In the genomic region with DNA sequence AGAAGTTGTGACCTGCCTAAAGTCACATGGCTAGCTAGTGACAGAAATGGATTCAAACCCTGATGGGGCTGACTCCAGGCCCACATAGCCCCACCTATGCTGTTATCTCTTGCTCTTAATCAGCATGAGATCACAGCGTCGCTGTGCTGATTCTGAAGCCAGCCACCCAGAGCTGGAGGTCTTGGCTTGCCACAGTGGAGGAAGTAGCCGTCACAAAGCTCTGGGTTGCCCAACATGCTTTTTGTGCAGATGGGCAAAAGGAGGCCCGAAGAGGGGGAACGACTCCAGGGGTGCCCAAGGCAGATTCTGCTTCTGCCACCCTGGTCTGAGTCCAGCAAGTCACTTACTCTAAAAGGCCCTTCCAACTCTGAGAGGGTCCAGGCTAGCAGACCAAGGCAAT, we compare ENCODE assay signal across 17 cellular contexts. TPM values are rescaled to one million over a fixed set of nuclear protein-coding genes. Genes with fewer than 3 reads are reported as not detected.
DNase-seq lines count a peak whose midpoint lies in the region; ATAC-seq lines count a peak whose summit lies in the region.
"Had no signal": no experiment of that assay in that cellular context is flagged by ENCODE, and none has a peak within 500 bp of the region (broad histone marks: within the 10 kb centered on the region; RNA-seq: fewer than 3 reads in every experiment).

No MANE protein-coding gene starts in this region.

- ATAC-seq in sciatic nerve, result peak; percentile 50
- ATAC-seq: CD8-positive, alpha-beta T cell; Panc1 had no signal

- intact Hi-C loops in cardiac septum (cut with DNase I), result no loop called here
- intact Hi-C loops in sciatic nerve (cut with DNase I), result no loop called here

- in situ Hi-C loops in KBM-7 (cut with MboI; ENCODE audit: low pct_unique_long_range_greater_than_20kb, low sequenced_read_pairs), result no loop called here

- DNase-seq in KBM-7 (peak; percentile 42), SK-N-DZ (ENCODE audit: low spot score) (peak; percentile 17), cardiac septum (ENCODE audit: low spot score) (peak; percentile 83), sciatic nerve (ENCODE audit: low spot score) (no peak), NCI-H2029 treated with DMSO at 0.1 percent for 48 hours (lab: John Stamatoyannopoulos, UW) (no peak), COR-L47 (lab: John Stamatoyannopoulos, UW) (no peak), NCI-H524 (lab: John Stamatoyannopoulos, UW) (no peak), HuH-7.5 (ENCODE audit: low spot score) (no peak)
- DNase-seq: activated CD4-positive, alpha-beta T cell treated with anti-CD3 and anti-CD28 coated beads for 4 hours; activated CD8-positive, alpha-beta memory T cell treated with anti-CD3 and anti-CD28 coated beads, Interleukin-2, amount 50 U/mL, for 4 hours; activated effector memory CD4-positive, alpha-beta T cell treated with anti-CD3 and anti-CD28 coated beads, Interleukin-2, amount 50 U/mL, for 16 hours; CD8-positive, alpha-beta T cell; dermis blood vessel endothelial cell; foreskin melanocyte; NCI-H82; stimulated activated CD4-positive, alpha-beta T cell treated with anti-CD3 and anti-CD28 coated beads, Interleukin-12 subunit alpha, Interleukin-12 subunit beta, amount 100 ng/mL, for 4 hours had no signal

RNA-seq across cellular contexts. Expression of a gene that starts 14.7 kb away (rescaled TPM):
- polyA plus RNA-seq in SK-N-DZ (2014; cell fraction: cytosol; rRNA removed), result 6.4 and 9.9 TPM in 2 replicates
- 13.5 and 19.3 TPM in 2 replicates for polyA plus RNA-seq in SK-N-DZ (2014; cell fraction: nucleus; rRNA removed)
- total RNA-seq in cardiac septum, result 1.00 TPM
- total RNA-seq in sciatic nerve, result 12.3 TPM
- total RNA-seq: dermis blood vessel endothelial cell had no signal

RNA-seq across cellular contexts. Expression of a gene that starts 38.5 kb away (rescaled TPM):
- polyA plus RNA-seq in SK-N-DZ (2014; cell fraction: cytosol; rRNA removed), result 4.7 and 6.8 TPM in 2 replicates
- 3.6 and 6.5 TPM in 2 replicates for polyA plus RNA-seq in SK-N-DZ (2014; cell fraction: nucleus; rRNA removed)
- total RNA-seq in cardiac septum, result 0.35 TPM
- total RNA-seq in sciatic nerve, result 2.5 TPM

RNA-seq across cellular contexts. Expression of a gene that starts 56.9 kb away (rescaled TPM):
- polyA plus RNA-seq in SK-N-DZ (2014; cell fraction: cytosol; rRNA removed), result 29.1 and 30.9 TPM in 2 replicates
- 49.7 and 54.8 TPM in 2 replicates for polyA plus RNA-seq in SK-N-DZ (2014; cell fraction: nucleus; rRNA removed)
- total RNA-seq in cardiac septum (16.6 TPM), sciatic nerve (21.6 TPM)

Comparison
In these comparisons a context has a peak if more than half of its experiments do, and no peak if none do; other contexts are left out.
1. DNase-seq: peak in KBM-7 (single experiment), SK-N-DZ (single experiment) and cardiac septum (single experiment); none in sciatic nerve (single experiment), NCI-H2029 treated with DMSO at 0.1 percent for 48 hours (single experiment), COR-L47 (single experiment), NCI-H524 (0 of 2) and HuH-7.5 (single experiment).